In the genomic region with DNA sequence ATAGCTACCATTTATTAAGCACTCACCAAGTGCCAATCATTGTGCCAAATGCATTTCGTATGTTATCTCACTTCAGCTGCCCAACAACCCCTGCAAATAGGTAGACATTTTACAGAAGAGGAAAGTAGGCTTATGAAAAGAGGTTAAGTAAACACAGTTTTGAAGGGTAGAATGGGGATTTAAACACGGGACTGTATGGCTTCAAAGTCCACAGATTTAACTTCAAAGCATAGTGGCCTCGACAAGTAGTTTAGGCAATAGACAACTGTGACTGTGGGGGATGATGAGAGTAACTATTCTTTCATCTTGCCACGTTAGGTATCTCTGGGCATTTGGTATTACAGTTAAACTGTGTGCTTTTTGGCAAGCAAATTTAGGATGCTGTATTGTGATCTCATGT, we compare ENCODE assay signal across 6 cellular contexts.
"Had no signal": no experiment of that assay in that cellular context is flagged by ENCODE, and none has a peak within 500 bp of the region (broad histone marks: within the 10 kb centered on the region; RNA-seq: fewer than 3 reads in every experiment).

No MANE protein-coding gene starts in this region.

- DNase-seq: GOT3, IMR-90 had no signal

- H3K27ac ChIP-seq: GM23248 had no signal

- H3K4me1 ChIP-seq: HAP-1 had no signal

- H3K4me3 ChIP-seq: GM23248, HAP-1, K562 had no signal

- H3K9ac ChIP-seq: GM23248 had no signal

- FAIRE-seq: HTR-8/SVneo had no signal

- H3K9me3 ChIP-seq: HAP-1 had no signal

- H3K36me3 ChIP-seq: HAP-1 had no signal
